Comparison of ENCODE assay signal across 7 cellular contexts in the genomic region with DNA sequence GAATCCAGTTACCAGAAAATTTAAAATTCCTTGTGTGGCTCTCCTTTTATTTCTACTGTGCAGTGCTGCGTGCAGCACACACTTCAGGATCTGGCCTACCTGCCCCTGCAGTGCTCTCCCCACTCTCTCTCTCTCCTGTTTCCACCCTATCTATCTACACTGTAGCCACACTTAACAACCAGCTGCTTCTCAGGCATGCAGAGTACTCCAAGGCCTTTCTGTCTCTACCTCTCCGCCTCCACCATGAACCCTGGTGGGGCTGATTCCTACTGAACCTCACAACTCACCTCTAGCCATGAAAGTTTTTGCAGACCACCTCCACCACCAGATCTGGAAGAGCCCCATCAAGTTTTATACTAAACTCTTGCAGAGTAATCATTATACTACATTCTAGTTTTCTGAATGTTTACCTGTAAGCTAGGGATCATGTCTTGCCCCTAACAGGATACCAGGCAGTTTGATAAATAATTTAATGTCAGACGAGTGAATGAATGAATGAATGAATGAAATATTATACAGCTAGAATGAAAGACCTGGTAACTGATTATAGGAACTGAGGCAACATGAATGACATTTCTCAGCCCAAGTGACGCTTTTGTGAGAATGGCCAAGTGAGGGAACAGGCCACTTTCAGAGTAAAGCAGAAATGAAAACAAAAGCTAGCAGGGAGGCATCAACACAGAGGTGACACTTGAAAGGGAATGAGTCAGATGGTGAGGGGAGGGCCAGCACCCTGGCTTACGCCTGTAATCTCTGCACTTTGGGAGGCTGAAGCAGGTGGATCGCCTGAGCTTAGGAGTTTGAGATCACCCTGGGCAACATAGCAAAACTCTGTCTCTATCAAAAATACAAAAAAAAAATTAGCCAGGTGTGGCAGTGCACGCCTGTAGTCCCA.
A peak's percentile ranks its signal among the peaks of the same experiment; 100 is the strongest.
DNase-seq lines count a peak whose midpoint lies in the region; ATAC-seq, FAIRE-seq and TF ChIP-seq lines count a peak whose summit lies in the region.

No MANE protein-coding gene starts in this region.

- TF ChIP-seq CTCF in type B pancreatic cell (conservative IDR thresholded peaks at IDR 0.05), result no peak

- peak overlapping the region; percentile 23 for H3K27ac Mint-ChIP-seq in activated CD4-positive, alpha-beta T cell treated with anti-CD3 and anti-CD28 coated beads, Interleukin-2, amount 10 ng/mL, durations not matched to agents 24 days and 14 days
- no peak overlapping the region for H3K27ac Mint-ChIP-seq in type B pancreatic cell

- H3K9me3 Mint-ChIP-seq in activated CD4-positive, alpha-beta T cell treated with anti-CD3 and anti-CD28 coated beads, Interleukin-2, amount 10 ng/mL, durations not matched to agents 24 days and 14 days, result peaks cover 10% of the 10 kb centered on the region
- H3K9me3 Mint-ChIP-seq in type B pancreatic cell, result peaks cover 15% of the 10 kb centered on the region

- ATAC-seq in HG02852 (IDR thresholded peaks at IDR 0.05; ENCODE audit: unreplicated experiment) (peak; percentile 93), SK-N-SH treated with all-trans-retinoic acid at 6 μM for 48 hours (no peak)

- peaks cover 20% of the 10 kb centered on the region for H3K27me3 Mint-ChIP-seq in activated CD4-positive, alpha-beta T cell treated with anti-CD3 and anti-CD28 coated beads, Interleukin-2, amount 10 ng/mL, durations not matched to agents 24 days and 14 days
- no peaks in the 10 kb centered on the region for H3K27me3 Mint-ChIP-seq in type B pancreatic cell

- intact Hi-C loops in activated CD4-positive, alpha-beta T cell treated with anti-CD3 and anti-CD28 coated beads, Interleukin-2, amount 10 ng/mL, durations not matched to agents 24 days and 14 days (cut with micrococcal nuclease), result no loop called here

- H3K36me3 Mint-ChIP-seq in activated CD4-positive, alpha-beta T cell treated with anti-CD3 and anti-CD28 coated beads, Interleukin-2, amount 10 ng/mL, durations not matched to agents 24 days and 14 days (ENCODE audit: low read depth), result peaks cover 13% of the 10 kb centered on the region
- H3K36me3 Mint-ChIP-seq in type B pancreatic cell, result peaks cover 31% of the 10 kb centered on the region

- peaks cover 28% of the 10 kb centered on the region for H3K4me1 Mint-ChIP-seq in activated CD4-positive, alpha-beta T cell treated with anti-CD3 and anti-CD28 coated beads, Interleukin-2, amount 10 ng/mL, durations not matched to agents 24 days and 14 days
- H3K4me1 Mint-ChIP-seq in type B pancreatic cell (ENCODE audit: unreplicated experiment), result peaks cover 21% of the 10 kb centered on the region

- DNase-seq in GM19239 (ENCODE audit: insufficient read length, low spot score) (peak; percentile 38), RCC 7860 (ENCODE audit: low spot score) (no peak), type B pancreatic cell (ENCODE audit: extremely low spot score, unreplicated experiment) (no peak)
- peak; percentile 78 for DNase-seq in activated CD4-positive, alpha-beta T cell treated with anti-CD3 and anti-CD28 coated beads, Interleukin-2, amount 10 ng/mL, durations not matched to agents 24 days and 14 days
- peak; percentile 60 for DNase-seq in stimulated activated CD4-positive, alpha-beta T cell treated with anti-CD3 and anti-CD28 coated beads, Interleukin-4, amount 100 ng/mL, for 24 hours

- FAIRE-seq in GM19239 (lab: Jason Lieb, UNC) (peak; percentile 62), RCC 7860 (lab: Jason Lieb, UNC) (no peak)

- no peak overlapping the region for H3K4me3 Mint-ChIP-seq in activated CD4-positive, alpha-beta T cell treated with anti-CD3 and anti-CD28 coated beads, Interleukin-2, amount 10 ng/mL, durations not matched to agents 24 days and 14 days
- H3K4me3 Mint-ChIP-seq in type B pancreatic cell, result no peak overlapping the region

TF ChIP-seq in SK-N-SH treated with all-trans-retinoic acid at 6 μM for 48 hours, 23 proteins besides CTCF, POLR2A, EP300 and RAD21:
- no peak for TF ChIP-seq GLIS3 (CRISPR knock-in tag; IDR thresholded peaks at IDR 0.05)
- TF ChIP-seq ZNF565 (CRISPR knock-in tag; conservative IDR thresholded peaks at IDR 0.05; ENCODE audit: low read depth), result no peak
- no peak for TF ChIP-seq OSR1 (CRISPR knock-in tag; IDR thresholded peaks at IDR 0.05)
- no peak for TF ChIP-seq ZFP30 (CRISPR knock-in tag; IDR thresholded peaks at IDR 0.05)
- TF ChIP-seq, protein P1, sequence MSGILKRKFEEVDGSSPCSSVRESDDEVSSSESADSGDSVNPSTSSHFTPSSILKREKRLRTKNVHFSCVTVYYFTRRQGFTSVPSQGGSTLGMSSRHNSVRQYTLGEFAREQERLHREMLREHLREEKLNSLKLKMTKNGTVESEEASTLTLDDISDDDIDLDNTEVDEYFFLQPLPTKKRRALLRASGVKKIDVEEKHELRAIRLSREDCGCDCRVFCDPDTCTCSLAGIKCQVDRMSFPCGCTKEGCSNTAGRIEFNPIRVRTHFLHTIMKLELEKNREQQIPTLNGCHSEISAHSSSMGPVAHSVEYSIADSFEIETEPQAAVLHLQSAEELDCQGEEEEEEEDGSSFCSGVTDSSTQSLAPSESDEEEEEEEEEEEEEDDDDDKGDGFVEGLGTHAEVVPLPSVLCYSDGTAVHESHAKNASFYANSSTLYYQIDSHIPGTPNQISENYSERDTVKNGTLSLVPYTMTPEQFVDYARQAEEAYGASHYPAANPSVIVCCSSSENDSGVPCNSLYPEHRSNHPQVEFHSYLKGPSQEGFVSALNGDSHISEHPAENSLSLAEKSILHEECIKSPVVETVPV (CRISPR knock-in tag; IDR thresholded peaks at IDR 0.05), result no peak
- TF ChIP-seq ZNF70 (CRISPR knock-in tag; IDR thresholded peaks at IDR 0.05), result no peak
- no peak for TF ChIP-seq ISL1 (CRISPR knock-in tag; IDR thresholded peaks at IDR 0.05)
- TF ChIP-seq ZC3H10 (CRISPR knock-in tag; IDR thresholded peaks at IDR 0.05), result no peak
- TF ChIP-seq PPARA (CRISPR knock-in tag; IDR thresholded peaks at IDR 0.05; ENCODE audit: borderline replicate concordance), result no peak
- no peak for TF ChIP-seq RARB (CRISPR knock-in tag; IDR thresholded peaks at IDR 0.05)
- no peak for TF ChIP-seq CSDC2 (CRISPR knock-in tag; IDR thresholded peaks at IDR 0.05)
- TF ChIP-seq, protein P2, sequence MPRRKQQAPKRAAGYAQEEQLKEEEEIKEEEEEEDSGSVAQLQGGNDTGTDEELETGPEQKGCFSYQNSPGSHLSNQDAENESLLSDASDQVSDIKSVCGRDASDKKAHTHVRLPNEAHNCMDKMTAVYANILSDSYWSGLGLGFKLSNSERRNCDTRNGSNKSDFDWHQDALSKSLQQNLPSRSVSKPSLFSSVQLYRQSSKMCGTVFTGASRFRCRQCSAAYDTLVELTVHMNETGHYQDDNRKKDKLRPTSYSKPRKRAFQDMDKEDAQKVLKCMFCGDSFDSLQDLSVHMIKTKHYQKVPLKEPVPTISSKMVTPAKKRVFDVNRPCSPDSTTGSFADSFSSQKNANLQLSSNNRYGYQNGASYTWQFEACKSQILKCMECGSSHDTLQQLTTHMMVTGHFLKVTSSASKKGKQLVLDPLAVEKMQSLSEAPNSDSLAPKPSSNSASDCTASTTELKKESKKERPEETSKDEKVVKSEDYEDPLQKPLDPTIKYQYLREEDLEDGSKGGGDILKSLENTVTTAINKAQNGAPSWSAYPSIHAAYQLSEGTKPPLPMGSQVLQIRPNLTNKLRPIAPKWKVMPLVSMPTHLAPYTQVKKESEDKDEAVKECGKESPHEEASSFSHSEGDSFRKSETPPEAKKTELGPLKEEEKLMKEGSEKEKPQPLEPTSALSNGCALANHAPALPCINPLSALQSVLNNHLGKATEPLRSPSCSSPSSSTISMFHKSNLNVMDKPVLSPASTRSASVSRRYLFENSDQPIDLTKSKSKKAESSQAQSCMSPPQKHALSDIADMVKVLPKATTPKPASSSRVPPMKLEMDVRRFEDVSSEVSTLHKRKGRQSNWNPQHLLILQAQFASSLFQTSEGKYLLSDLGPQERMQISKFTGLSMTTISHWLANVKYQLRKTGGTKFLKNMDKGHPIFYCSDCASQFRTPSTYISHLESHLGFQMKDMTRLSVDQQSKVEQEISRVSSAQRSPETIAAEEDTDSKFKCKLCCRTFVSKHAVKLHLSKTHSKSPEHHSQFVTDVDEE (CRISPR knock-in tag; IDR thresholded peaks at IDR 0.05), result no peak
- TF ChIP-seq SNAI2 (CRISPR knock-in tag; IDR thresholded peaks at IDR 0.05), result no peak
- TF ChIP-seq BACH2 (CRISPR knock-in tag; IDR thresholded peaks at IDR 0.05; ENCODE audit: borderline replicate concordance), result no peak
- TF ChIP-seq, protein P3, sequence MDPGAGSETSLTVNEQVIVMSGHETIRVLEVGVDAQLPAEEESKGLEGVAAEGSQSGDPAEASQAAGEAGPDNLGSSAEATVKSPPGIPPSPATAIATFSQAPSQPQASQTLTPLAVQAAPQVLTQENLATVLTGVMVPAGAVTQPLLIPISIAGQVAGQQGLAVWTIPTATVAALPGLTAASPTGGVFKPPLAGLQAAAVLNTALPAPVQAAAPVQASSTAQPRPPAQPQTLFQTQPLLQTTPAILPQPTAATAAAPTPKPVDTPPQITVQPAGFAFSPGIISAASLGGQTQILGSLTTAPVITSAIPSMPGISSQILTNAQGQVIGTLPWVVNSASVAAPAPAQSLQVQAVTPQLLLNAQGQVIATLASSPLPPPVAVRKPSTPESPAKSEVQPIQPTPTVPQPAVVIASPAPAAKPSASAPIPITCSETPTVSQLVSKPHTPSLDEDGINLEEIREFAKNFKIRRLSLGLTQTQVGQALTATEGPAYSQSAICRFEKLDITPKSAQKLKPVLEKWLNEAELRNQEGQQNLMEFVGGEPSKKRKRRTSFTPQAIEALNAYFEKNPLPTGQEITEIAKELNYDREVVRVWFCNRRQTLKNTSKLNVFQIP (CRISPR knock-in tag; IDR thresholded peaks at IDR 0.05; ENCODE audit: borderline replicate concordance, low read depth), result no peak
- no peak for TF ChIP-seq TCF4 (CRISPR knock-in tag; IDR thresholded peaks at IDR 0.05; ENCODE audit: borderline replicate concordance)
- no peak for TF ChIP-seq ARNTL (CRISPR knock-in tag; IDR thresholded peaks at IDR 0.05; ENCODE audit: borderline replicate concordance, low read depth)
- TF ChIP-seq ESRRG (CRISPR knock-in tag; IDR thresholded peaks at IDR 0.05), result no peak

Comparison
In these comparisons a context has a peak if more than half of its experiments do, and no peak if none do; other contexts are left out.
1. DNase-seq: peak in GM19239 (single experiment), activated CD4-positive, alpha-beta T cell treated with anti-CD3 and anti-CD28 coated beads, Interleukin-2, amount 10 ng/mL, durations not matched to agents 24 days and 14 days (single experiment) and stimulated activated CD4-positive, alpha-beta T cell treated with anti-CD3 and anti-CD28 coated beads, Interleukin-4, amount 100 ng/mL, for 24 hours (single experiment); none in RCC 7860 (single experiment) and type B pancreatic cell (single experiment).